In genomic region chr4:57073559-57073958, GRCh38 we compare ENCODE assay signal across 12 cellular contexts.
"Had no signal": no experiment of that assay in that cellular context is flagged by ENCODE, and none has a peak within 500 bp of the region (broad histone marks: within the 10 kb centered on the region; RNA-seq: fewer than 3 reads in every experiment).

No MANE protein-coding gene starts in this region.

- DNase-seq: activated CD4-positive, alpha-beta T cell treated with anti-CD3 and anti-CD28 coated beads, Interleukin-2, amount 50 U/mL, for 4 hours; activated CD4-positive, CD25-positive, alpha-beta regulatory T cell treated with anti-CD3 and anti-CD28 coated beads, Interleukin-2, amount 50 U/mL, for 72 hours; activated CD8-positive, alpha-beta memory T cell treated with anti-CD3 and anti-CD28 coated beads, Interleukin-2, amount 10 ng/mL, durations not matched to agents 7 days and 5 days; activated effector memory CD4-positive, alpha-beta T cell treated with anti-CD3 and anti-CD28 coated beads, Interleukin-2, amount 50 U/mL, for 16 hours; activated T-cell treated with anti-CD3 and anti-CD28 coated beads, Interleukin-2, amount 50 U/mL, for 24 hours; foreskin melanocyte; head of caudate nucleus; upper lobe of left lung had no signal

- H3K27ac Mint-ChIP-seq: activated CD8-positive, alpha-beta memory T cell treated with anti-CD3 and anti-CD28 coated beads, Interleukin-2, amount 10 ng/mL, durations not matched to agents 7 days and 5 days; activated naive CD8-positive, alpha-beta T cell; activated T-cell treated with anti-CD3 and anti-CD28 coated beads, Interleukin-2, amount 50 U/mL, for 24 hours; memory B cell; stimulated activated memory B cell treated with anti-CD40 and anti-IgM and Interleukin-4, amounts not matched to agents 10 μg/mL and 1 μg/mL and 100 μg/mL, for 72 hours; T-helper 2 cell treated with Interferon-gamma antibody and Interleukin-4, amounts not matched to agents 5 μg/mL and 100 μg/mL, for 36 hours had no signal

- H3K4me1 Mint-ChIP-seq: activated CD8-positive, alpha-beta memory T cell treated with anti-CD3 and anti-CD28 coated beads, Interleukin-2, amount 10 ng/mL, durations not matched to agents 7 days and 5 days; memory B cell; stimulated activated memory B cell treated with anti-CD40 and anti-IgM and Interleukin-4, amounts not matched to agents 10 μg/mL and 1 μg/mL and 100 μg/mL, for 72 hours had no signal

- H3K4me3 Mint-ChIP-seq: activated CD8-positive, alpha-beta memory T cell treated with anti-CD3 and anti-CD28 coated beads, Interleukin-2, amount 10 ng/mL, durations not matched to agents 7 days and 5 days; activated naive CD8-positive, alpha-beta T cell; activated T-cell treated with anti-CD3 and anti-CD28 coated beads, Interleukin-2, amount 50 U/mL, for 24 hours; memory B cell; stimulated activated memory B cell treated with anti-CD40 and anti-IgM and Interleukin-4, amounts not matched to agents 10 μg/mL and 1 μg/mL and 100 μg/mL, for 72 hours; T-helper 2 cell treated with Interferon-gamma antibody and Interleukin-4, amounts not matched to agents 5 μg/mL and 100 μg/mL, for 36 hours had no signal

- H3K9me3 Mint-ChIP-seq: activated T-cell treated with anti-CD3 and anti-CD28 coated beads, Interleukin-2, amount 50 U/mL, for 24 hours; memory B cell; stimulated activated memory B cell treated with anti-CD40 and anti-IgM and Interleukin-4, amounts not matched to agents 10 μg/mL and 1 μg/mL and 100 μg/mL, for 72 hours; T-helper 2 cell treated with Interferon-gamma antibody and Interleukin-4, amounts not matched to agents 5 μg/mL and 100 μg/mL, for 36 hours had no signal

- H3K27ac ChIP-seq: upper lobe of left lung had no signal

- H3K36me3 Mint-ChIP-seq: activated CD8-positive, alpha-beta memory T cell treated with anti-CD3 and anti-CD28 coated beads, Interleukin-2, amount 10 ng/mL, durations not matched to agents 7 days and 5 days; activated naive CD8-positive, alpha-beta T cell; memory B cell; stimulated activated memory B cell treated with anti-CD40 and anti-IgM and Interleukin-4, amounts not matched to agents 10 μg/mL and 1 μg/mL and 100 μg/mL, for 72 hours had no signal

- H3K4me3 ChIP-seq: upper lobe of left lung had no signal
